9 cellular contexts compared by ENCODE assay signal in genomic region chr19:49877020-49877878, GRCh38. TPM values are rescaled to one million over a fixed set of nuclear protein-coding genes. Genes with fewer than 3 reads are reported as not detected.
DNase-seq lines count a peak whose midpoint lies in the region; ATAC-seq, FAIRE-seq and TF ChIP-seq lines count a peak whose summit lies in the region.
"Had no signal": no experiment of that assay in that cellular context is flagged by ENCODE, and none has a peak within 500 bp of the region (broad histone marks: within the 10 kb centered on the region; RNA-seq: fewer than 3 reads in every experiment).

Gene AKT1S1 (minus strand): TSS chr19:49877355. CDS start chr19:49873295, 4,060 bp downstream.
Gene TBC1D17 (plus strand): TSS chr19:49877702. CDS start chr19:49877724, 22 bp downstream.

- H3K4me1 ChIP-seq in BE2C (no peaks in the 10 kb centered on the region), kidney (ENCODE audit: control insufficient read depth in 1 of 2, insufficient read depth in 1 of 2, low read depth in 1 of 2, low read length in 2 of 2) (peaks cover 14 to 18% of the 10 kb centered on the region in 2 donors)

- peak; percentile 98 for DNase-seq in BE2C
- peak; percentile 96 for DNase-seq in GM19239 (ENCODE audit: insufficient read length, low spot score)
- peak; percentile 100 for DNase-seq in NCI-H524 (lab: John Stamatoyannopoulos, UW)
- peak; percentile 99 for DNase-seq in activated CD4-positive, alpha-beta T cell treated with anti-CD3 and anti-CD28 coated beads for 36 hours
- DNase-seq in choroid plexus epithelial cell (ENCODE audit: low read depth), result peak; percentile 100
- DNase-seq in kidney, result peak; percentile 100
- DNase-seq in stimulated activated CD4-positive, alpha-beta T cell treated with anti-CD3 and anti-CD28 coated beads, Interleukin-15, amount 100 ng/mL, for 24 hours, result peak; percentile 98

- H3K36me3 Mint-ChIP-seq in activated CD4-positive, alpha-beta T cell treated with anti-CD3 and anti-CD28 coated beads for 36 hours (ENCODE audit: low read depth), result peaks cover 28% of the 10 kb centered on the region

- ATAC-seq in HG03442 (IDR thresholded peaks at IDR 0.05; ENCODE audit: unreplicated experiment), result peak; percentile 55
- ATAC-seq in activated CD4-positive, alpha-beta T cell treated with anti-CD3 and anti-CD28 coated beads for 36 hours, result peak; percentile 75

- peaks cover 25% of the 10 kb centered on the region for H3K4me1 Mint-ChIP-seq in activated CD4-positive, alpha-beta T cell treated with anti-CD3 and anti-CD28 coated beads for 36 hours

- peak within 1 kb of the TSS; percentile 99 to 100 for H3K27ac ChIP-seq in kidney (ENCODE audit: low read depth in 2 of 2, low read length in 2 of 2)

- intact Hi-C loops in activated CD4-positive, alpha-beta T cell treated with anti-CD3 and anti-CD28 coated beads for 36 hours (cut with DNase I, micrococcal nuclease), result loop anchor here (1.0 to 5.0 kb wide), 24 partner anchors 8 to 1515 kb away; partner anchors contain the start of genes ATF5 (in 2 of the 2), FUZ (in 2 of the 2), NUP62 (in 2 of the 2) and ALDH16A1 (in 1 of the 2)
- intact Hi-C loops in kidney (cut with DNase I), result no loop called here

- H3K4me3 Mint-ChIP-seq in activated CD4-positive, alpha-beta T cell treated with anti-CD3 and anti-CD28 coated beads for 36 hours, result no peak within 1 kb of the TSS
- H3K4me3 Mint-ChIP-seq: stimulated activated naive CD8-positive, alpha-beta T cell treated with anti-CD3 and anti-CD28 coated beads, Interleukin-15, Interleukin-2, amounts not matched to agents 100 ng/mL and 50 ng/mL, for 24 hours had no signal

- TF ChIP-seq CTCF in BE2C (IDR thresholded peaks at IDR 0.05; ENCODE audit: low read depth, low read length) (no peak), choroid plexus epithelial cell (conservative IDR thresholded peaks at IDR 0.05; ENCODE audit: low read depth, low read length) (no peak), kidney (IDR thresholded peaks at IDR 0.05; ENCODE audit: borderline replicate concordance, extremely low read depth, insufficient read depth) (no peak)

- CTCF ChIA-PET in activated CD4-positive, alpha-beta T cell treated with anti-CD3 and anti-CD28 coated beads for 36 hours (lab: Charles Lee), result interaction anchor here (0.6 to 1.7 kb wide), 6 partner anchors 14 to 1366 kb away, joined by 3 to 4 read pairs (median 3); partner anchors contain the start of gene RPS11

- FAIRE-seq in GM19239 (lab: Jason Lieb, UNC) (no peak), kidney (lab: Jason Lieb, UNC) (peak; percentile 99)

- no peaks in the 10 kb centered on the region for H3K27me3 ChIP-seq in BE2C

- no peaks in the 10 kb centered on the region for H3K27me3 Mint-ChIP-seq in activated CD4-positive, alpha-beta T cell treated with anti-CD3 and anti-CD28 coated beads for 36 hours
- H3K27me3 Mint-ChIP-seq: stimulated activated naive CD8-positive, alpha-beta T cell treated with anti-CD3 and anti-CD28 coated beads, Interleukin-15, Interleukin-2, amounts not matched to agents 100 ng/mL and 50 ng/mL, for 24 hours had no signal

- no peaks in the 10 kb centered on the region for H3K9me3 Mint-ChIP-seq in activated CD4-positive, alpha-beta T cell treated with anti-CD3 and anti-CD28 coated beads for 36 hours (ENCODE audit: low read depth)
- H3K9me3 Mint-ChIP-seq: stimulated activated naive CD8-positive, alpha-beta T cell treated with anti-CD3 and anti-CD28 coated beads, Interleukin-15, Interleukin-2, amounts not matched to agents 100 ng/mL and 50 ng/mL, for 24 hours had no signal

- POLR2A ChIA-PET in activated CD4-positive, alpha-beta T cell treated with anti-CD3 and anti-CD28 coated beads for 36 hours (lab: Charles Lee), result interaction anchor here (0.8 to 1.9 kb wide), 5 partner anchors 10 to 237 kb away, joined by 3 to 17 read pairs (median 7); partner anchors contain the start of genes ATF5, NUP62, PNKP and RRAS

- H3K36me3 ChIP-seq in BE2C (peaks cover 6% of the 10 kb centered on the region; the same call in 1 of the 2 replicates), kidney (ENCODE audit: control insufficient read depth in 1 of 2, insufficient read depth in 2 of 2, low read length in 2 of 2) (peaks cover 18 to 35% of the 10 kb centered on the region in 2 donors)

- H3K9me3 ChIP-seq in BE2C (no peaks in the 10 kb centered on the region), kidney (ENCODE audit: control insufficient read depth in 1 of 2, low read length in 2 of 2) (no peaks in the 10 kb centered on the region)

- H3K27ac Mint-ChIP-seq in activated CD4-positive, alpha-beta T cell treated with anti-CD3 and anti-CD28 coated beads for 36 hours, result no peak within 1 kb of the TSS
- H3K27ac Mint-ChIP-seq: stimulated activated naive CD8-positive, alpha-beta T cell treated with anti-CD3 and anti-CD28 coated beads, Interleukin-15, Interleukin-2, amounts not matched to agents 100 ng/mL and 50 ng/mL, for 24 hours had no signal

- H3K4me3 ChIP-seq in BE2C (ENCODE audit: low read depth, low read length) (peak within 1 kb of the TSS; percentile 94), choroid plexus epithelial cell (ENCODE audit: low read depth, low read length) (peak within 1 kb of the TSS; percentile 100), kidney (ENCODE audit: low read length in 2 of 2) (peak within 1 kb of the TSS; percentile 91 to 97)

- H3K9ac ChIP-seq in kidney (ENCODE audit: low read length in 2 of 2), result peak within 1 kb of the TSS; percentile 91 to 98

RNA-seq across cellular contexts. Expression of gene AKT1S1, which starts in this region (rescaled TPM):
- 52.2 TPM for polyA plus RNA-seq in BE2C (2012; ENCODE audit: insufficient read depth, insufficient read length, low read depth)
- 10 to 100 TPM; 16.1 to 20.3 TPM for total RNA-seq in activated CD4-positive, alpha-beta T cell treated with anti-CD3 and anti-CD28 coated beads for 36 hours
- 33.7 TPM for total RNA-seq in kidney
- polyA plus RNA-seq in kidney (ENCODE audit: insufficient read depth, low read depth, low replicate concordance), result 47.2 TPM

RNA-seq across cellular contexts. Expression of gene TBC1D17, which starts in this region (rescaled TPM):
- 39.4 TPM for polyA plus RNA-seq in BE2C (2012; ENCODE audit: insufficient read depth, insufficient read length, low read depth)
- total RNA-seq in activated CD4-positive, alpha-beta T cell treated with anti-CD3 and anti-CD28 coated beads for 36 hours, result 10 to 100 TPM; 29.1 to 29.6 TPM
- 43.6 TPM for total RNA-seq in kidney
- 34.8 TPM for polyA plus RNA-seq in kidney (ENCODE audit: insufficient read depth, low read depth, low replicate concordance)

Comparison
In these comparisons a context has a peak if more than half of its experiments do, and no peak if none do; other contexts are left out.
1. Peak in every context shown above with its lines: DNase-seq, ATAC-seq, H3K4me3 ChIP-seq and H3K27ac ChIP-seq.